1 cellular context compared by ENCODE assay signal in the genomic region with DNA sequence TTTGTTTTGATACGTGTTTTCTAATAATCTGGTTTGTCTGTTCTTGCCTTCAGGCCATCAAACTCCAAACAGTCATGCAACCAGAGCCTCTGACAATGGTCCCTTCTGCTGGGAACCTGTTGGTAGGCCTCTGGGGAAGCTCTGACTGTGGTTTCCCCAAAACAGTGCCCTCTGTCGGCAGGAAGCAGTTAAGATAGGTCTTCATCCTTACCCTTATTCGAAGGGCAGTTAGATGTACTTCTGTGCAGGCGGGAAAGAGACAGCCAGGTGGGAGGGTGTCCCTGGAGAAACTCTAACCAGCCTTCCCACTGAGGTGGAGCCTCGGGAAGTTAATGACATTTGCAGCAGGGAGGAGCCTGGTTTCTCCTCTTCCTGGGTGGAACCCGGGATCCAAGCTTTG.
TF ChIP-seq lines count a peak whose summit lies in the region.

No MANE protein-coding gene starts in this region.

TF ChIP-seq in Ishikawa, 13 proteins besides CTCF, POLR2A, EP300 and RAD21 (continued from another document):
- TF ChIP-seq, protein P1, sequence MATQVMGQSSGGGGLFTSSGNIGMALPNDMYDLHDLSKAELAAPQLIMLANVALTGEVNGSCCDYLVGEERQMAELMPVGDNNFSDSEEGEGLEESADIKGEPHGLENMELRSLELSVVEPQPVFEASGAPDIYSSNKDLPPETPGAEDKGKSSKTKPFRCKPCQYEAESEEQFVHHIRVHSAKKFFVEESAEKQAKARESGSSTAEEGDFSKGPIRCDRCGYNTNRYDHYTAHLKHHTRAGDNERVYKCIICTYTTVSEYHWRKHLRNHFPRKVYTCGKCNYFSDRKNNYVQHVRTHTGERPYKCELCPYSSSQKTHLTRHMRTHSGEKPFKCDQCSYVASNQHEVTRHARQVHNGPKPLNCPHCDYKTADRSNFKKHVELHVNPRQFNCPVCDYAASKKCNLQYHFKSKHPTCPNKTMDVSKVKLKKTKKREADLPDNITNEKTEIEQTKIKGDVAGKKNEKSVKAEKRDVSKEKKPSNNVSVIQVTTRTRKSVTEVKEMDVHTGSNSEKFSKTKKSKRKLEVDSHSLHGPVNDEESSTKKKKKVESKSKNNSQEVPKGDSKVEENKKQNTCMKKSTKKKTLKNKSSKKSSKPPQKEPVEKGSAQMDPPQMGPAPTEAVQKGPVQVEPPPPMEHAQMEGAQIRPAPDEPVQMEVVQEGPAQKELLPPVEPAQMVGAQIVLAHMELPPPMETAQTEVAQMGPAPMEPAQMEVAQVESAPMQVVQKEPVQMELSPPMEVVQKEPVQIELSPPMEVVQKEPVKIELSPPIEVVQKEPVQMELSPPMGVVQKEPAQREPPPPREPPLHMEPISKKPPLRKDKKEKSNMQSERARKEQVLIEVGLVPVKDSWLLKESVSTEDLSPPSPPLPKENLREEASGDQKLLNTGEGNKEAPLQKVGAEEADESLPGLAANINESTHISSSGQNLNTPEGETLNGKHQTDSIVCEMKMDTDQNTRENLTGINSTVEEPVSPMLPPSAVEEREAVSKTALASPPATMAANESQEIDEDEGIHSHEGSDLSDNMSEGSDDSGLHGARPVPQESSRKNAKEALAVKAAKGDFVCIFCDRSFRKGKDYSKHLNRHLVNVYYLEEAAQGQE (IDR thresholded peaks at IDR 0.05; ENCODE audit: low read depth): no peak
- TF ChIP-seq TEAD4 (IDR thresholded peaks at IDR 0.05) (no peak), ZBTB7A (IDR thresholded peaks at IDR 0.05; ENCODE audit: low read depth) (no peak), YY1 (IDR thresholded peaks at IDR 0.05; ENCODE audit: low read depth) (no peak), NFIC (IDR thresholded peaks at IDR 0.05) (no peak), TCF12 (IDR thresholded peaks at IDR 0.05; ENCODE audit: low read depth) (no peak), FOXM1 (IDR thresholded peaks at IDR 0.05; ENCODE audit: borderline replicate concordance, low read depth) (no peak)
- TF ChIP-seq, protein P2, sequence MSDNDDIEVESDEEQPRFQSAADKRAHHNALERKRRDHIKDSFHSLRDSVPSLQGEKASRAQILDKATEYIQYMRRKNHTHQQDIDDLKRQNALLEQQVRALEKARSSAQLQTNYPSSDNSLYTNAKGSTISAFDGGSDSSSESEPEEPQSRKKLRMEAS (IDR thresholded peaks at IDR 0.05): no peak
